In genomic region chr7:148447221-148447845, GRCh38 we compare ENCODE assay signal across 12 cellular contexts.
DNase-seq lines count a peak whose midpoint lies in the region; ATAC-seq and TF ChIP-seq lines count a peak whose summit lies in the region.
"Had no signal": no experiment of that assay in that cellular context is flagged by ENCODE, and none has a peak within 500 bp of the region (broad histone marks: within the 10 kb centered on the region; RNA-seq: fewer than 3 reads in every experiment).

No MANE protein-coding gene starts in this region.

- no peak overlapping the region for H3K9ac ChIP-seq in MM.1S (ENCODE audit: low read length)
- H3K9ac ChIP-seq: neural progenitor cell had no signal

- H3K27ac ChIP-seq in MM.1S (ENCODE audit: low read length): no peak overlapping the region
- H3K27ac ChIP-seq: breast epithelium, neural progenitor cell had no signal

- H3K27me3 ChIP-seq in MM.1S (replicated peaks; ENCODE audit: insufficient read depth, low read length): no peaks in the 10 kb centered on the region
- H3K27me3 ChIP-seq: breast epithelium, neural progenitor cell had no signal

- H3K27ac Mint-ChIP-seq in natural killer cell treated with Interleukin-12 subunit alpha and Interleukin-12 subunit beta and Interleukin-15 and Interleukin-18, amount 100 ng/mL, for 72 hours: peak overlapping the region; percentile 7 to 64
- H3K27ac Mint-ChIP-seq in natural killer cell: no peak overlapping the region
- H3K27ac Mint-ChIP-seq: neural progenitor cell had no signal

- H3K9me2 ChIP-seq in MM.1S (replicated peaks; ENCODE audit: insufficient read depth, low read length): no peaks in the 10 kb centered on the region

- no peak overlapping the region for H2AFZ ChIP-seq in MM.1S (ENCODE audit: low read length)
- H2AFZ ChIP-seq: neural progenitor cell had no signal

- no peak overlapping the region for H3K4me3 ChIP-seq in MM.1S (ENCODE audit: low read length)
- H3K4me3 ChIP-seq: breast epithelium, neural progenitor cell had no signal

- H3F3A ChIP-seq in MM.1S (ENCODE audit: insufficient read depth, low read length): no peaks in the 10 kb centered on the region

- intact Hi-C loops in natural killer cell (cut with micrococcal nuclease): no loop called here

- H3K27me3 Mint-ChIP-seq in natural killer cell treated with Interleukin-12 subunit alpha and Interleukin-12 subunit beta and Interleukin-15 and Interleukin-18, amount 100 ng/mL, for 72 hours: peaks cover 0 to 2% of the 10 kb centered on the region in 2 donors
- H3K27me3 Mint-ChIP-seq in natural killer cell (ENCODE audit: low read depth in 2 of 2): peaks cover 2 to 3% of the 10 kb centered on the region in 2 donors

- no peaks in the 10 kb centered on the region for H3K79me2 ChIP-seq in MM.1S (ENCODE audit: low read length)

- no peaks in the 10 kb centered on the region for H3K36me3 ChIP-seq in MM.1S (replicated peaks; ENCODE audit: insufficient read depth, low read length)
- H3K36me3 ChIP-seq: breast epithelium, neural progenitor cell had no signal

- no peaks in the 10 kb centered on the region for H3K9me3 ChIP-seq in MM.1S (replicated peaks; ENCODE audit: insufficient read depth, low read length)

- DNase-seq in natural killer cell treated with Interleukin-12 subunit alpha and Interleukin-12 subunit beta and Interleukin-15 and Interleukin-18, amount 100 ng/mL, for 72 hours (ENCODE audit: low spot score): no peak
- DNase-seq in natural killer cell: no peak
- DNase-seq in LoVo (ENCODE audit: low spot score): peak; percentile 65
- no peak for DNase-seq in AG20443 (ENCODE audit: low spot score)
- DNase-seq in epidermal melanocyte (ENCODE audit: insufficient read length, low spot score): no peak
- DNase-seq in T1000 (lab: John Stamatoyannopoulos, UW): no peak
- no peak for DNase-seq in MM.1S
- DNase-seq: activated CD4-positive, alpha-beta T cell treated with anti-CD3 and anti-CD28 coated beads, Interleukin-2, amount 50 U/mL, for 4 hours; Karpas-422 had no signal

- H3K4me2 ChIP-seq in MM.1S (ENCODE audit: low read depth, low read length): no peak overlapping the region
- H3K4me2 ChIP-seq: neural progenitor cell had no signal

- H3K4me1 ChIP-seq in MM.1S (ENCODE audit: low read length): no peaks in the 10 kb centered on the region
- H3K4me1 ChIP-seq: breast epithelium, neural progenitor cell had no signal

- H3K4me3 Mint-ChIP-seq in natural killer cell treated with Interleukin-12 subunit alpha and Interleukin-12 subunit beta and Interleukin-15 and Interleukin-18, amount 100 ng/mL, for 72 hours: peak overlapping the region; percentile 36
- no peak overlapping the region for H3K4me3 Mint-ChIP-seq in natural killer cell
- H3K4me3 Mint-ChIP-seq: neural progenitor cell had no signal

- no peaks in the 10 kb centered on the region for H3K36me3 Mint-ChIP-seq in natural killer cell treated with Interleukin-12 subunit alpha and Interleukin-12 subunit beta and Interleukin-15 and Interleukin-18, amount 100 ng/mL, for 72 hours
- H3K36me3 Mint-ChIP-seq in natural killer cell: no peaks in the 10 kb centered on the region

- no peaks in the 10 kb centered on the region for H4K20me1 ChIP-seq in MM.1S (ENCODE audit: insufficient read depth, low read length)

- ATAC-seq in natural killer cell treated with Interleukin-12 subunit alpha and Interleukin-12 subunit beta and Interleukin-15 and Interleukin-18, amount 100 ng/mL, for 72 hours: peak; percentile 72 to 85
- ATAC-seq in natural killer cell (no peak), HG02840 (IDR thresholded peaks at IDR 0.05; ENCODE audit: low FRiP score, unreplicated experiment) (peak; percentile 96)

- no peaks in the 10 kb centered on the region for H3K9me3 Mint-ChIP-seq in natural killer cell treated with Interleukin-12 subunit alpha and Interleukin-12 subunit beta and Interleukin-15 and Interleukin-18, amount 100 ng/mL, for 72 hours
- no peaks in the 10 kb centered on the region for H3K9me3 Mint-ChIP-seq in natural killer cell

- H3K4me1 Mint-ChIP-seq in natural killer cell treated with Interleukin-12 subunit alpha and Interleukin-12 subunit beta and Interleukin-15 and Interleukin-18, amount 100 ng/mL, for 72 hours (ENCODE audit: low read depth in 2 of 2): peaks cover 3 to 14% of the 10 kb centered on the region in 2 donors
- no peaks in the 10 kb centered on the region for H3K4me1 Mint-ChIP-seq in natural killer cell

- no peak for TF ChIP-seq CTCF in natural killer cell (IDR thresholded peaks at IDR 0.05)
- no peak for TF ChIP-seq CTCF in MM.1S (IDR thresholded peaks at IDR 0.05; ENCODE audit: low read length)

Comparison
In these comparisons a context has a peak if more than half of its experiments do, and no peak if none do; other contexts are left out.
1. ATAC-seq: peak in natural killer cell treated with Interleukin-12 subunit alpha and Interleukin-12 subunit beta and Interleukin-15 and Interleukin-18, amount 100 ng/mL, for 72 hours (2 of 2) and HG02840 (single experiment); none in natural killer cell (0 of 3).
2. H3K27ac Mint-ChIP-seq: peak in natural killer cell treated with Interleukin-12 subunit alpha and Interleukin-12 subunit beta and Interleukin-15 and Interleukin-18, amount 100 ng/mL, for 72 hours (2 of 2); none in natural killer cell (0 of 2).